ENCODE assay signal across 1 cellular context in genomic region chr6:25596928-25597818, GRCh38.
TF ChIP-seq lines count a peak whose summit lies in the region.

No MANE protein-coding gene starts in this region.

TF ChIP-seq in HepG2, 621 proteins besides CTCF, POLR2A, EP300 and RAD21 (continued from another document and continues in another):
- TF ChIP-seq ATAD3A (CRISPR knock-in tag; IDR thresholded peaks at IDR 0.05) (no peak), NCOA5 (CRISPR knock-in tag; IDR thresholded peaks at IDR 0.05) (no peak), MYC (CRISPR knock-in tag; IDR thresholded peaks at IDR 0.05; ENCODE audit: borderline replicate concordance) (no peak), ZBTB20 (CRISPR knock-in tag; IDR thresholded peaks at IDR 0.05; ENCODE audit: borderline replicate concordance, low read depth) (peak; percentile 83; the same call in 1 of the 2 replicates), SOX6 (IDR thresholded peaks at IDR 0.05) (no peak), SOX6 (CRISPR knock-in tag; IDR thresholded peaks at IDR 0.05) (peak; percentile 92), SNRNP70 (IDR thresholded peaks at IDR 0.05; ENCODE audit: low read depth, low read length) (no peak), RARA (CRISPR knock-in tag; IDR thresholded peaks at IDR 0.05) (peak; percentile 45), RCOR2 (CRISPR knock-in tag; IDR thresholded peaks at IDR 0.05) (peak; percentile 33; the same call in 1 of the 2 replicates), SPEN (CRISPR knock-in tag; IDR thresholded peaks at IDR 0.05; ENCODE audit: low read depth) (no peak), PHF21A (CRISPR knock-in tag; IDR thresholded peaks at IDR 0.05) (no peak), STAT6 (CRISPR knock-in tag; IDR thresholded peaks at IDR 0.05; ENCODE audit: borderline replicate concordance) (no peak), ZMAT3 (CRISPR knock-in tag; conservative IDR thresholded peaks at IDR 0.05) (no peak), GATAD1 (CRISPR knock-in tag; IDR thresholded peaks at IDR 0.05) (peak; percentile 35; the same call in 1 of the 2 replicates), REXO4 (CRISPR knock-in tag; IDR thresholded peaks at IDR 0.05; ENCODE audit: borderline replicate concordance) (no peak), FOXA3 (CRISPR knock-in tag; IDR thresholded peaks at IDR 0.05) (peak; percentile 94), SOX13 (IDR thresholded peaks at IDR 0.05) (no peak), SOX13 (CRISPR knock-in tag; conservative IDR thresholded peaks at IDR 0.05 in 1 of 2, IDR thresholded peaks at IDR 0.05 in 1 of 2) (peak in 1 of 2 experiments; percentile 94; a peak in 2 of 4 replicates), BCL6 (CRISPR knock-in tag; IDR thresholded peaks at IDR 0.05) (peak; percentile 73), SOX5 (CRISPR knock-in tag; IDR thresholded peaks at IDR 0.05; ENCODE audit: borderline replicate concordance) (peak; percentile 92; the same call in 1 of the 2 replicates), THAP11 (CRISPR knock-in tag; IDR thresholded peaks at IDR 0.05) (peak; percentile 42; the same call in 1 of the 2 replicates), FOXJ3 (CRISPR knock-in tag; IDR thresholded peaks at IDR 0.05; ENCODE audit: borderline replicate concordance) (peak; percentile 58; the same call in 1 of the 2 replicates), RXRB (CRISPR knock-in tag; IDR thresholded peaks at IDR 0.05; ENCODE audit: borderline replicate concordance) (peak; percentile 73), ZNF263 (CRISPR knock-in tag; IDR thresholded peaks at IDR 0.05) (no peak), ZNF639 (CRISPR knock-in tag; conservative IDR thresholded peaks at IDR 0.05) (no peak), ZNF546 (CRISPR knock-in tag; conservative IDR thresholded peaks at IDR 0.05) (no peak), PAF1 (CRISPR knock-in tag; IDR thresholded peaks at IDR 0.05) (no peak), RFX3 (CRISPR knock-in tag; IDR thresholded peaks at IDR 0.05) (no peak), GATAD2A (CRISPR knock-in tag; IDR thresholded peaks at IDR 0.05) (peak; percentile 93)
- TF ChIP-seq, protein P1, sequence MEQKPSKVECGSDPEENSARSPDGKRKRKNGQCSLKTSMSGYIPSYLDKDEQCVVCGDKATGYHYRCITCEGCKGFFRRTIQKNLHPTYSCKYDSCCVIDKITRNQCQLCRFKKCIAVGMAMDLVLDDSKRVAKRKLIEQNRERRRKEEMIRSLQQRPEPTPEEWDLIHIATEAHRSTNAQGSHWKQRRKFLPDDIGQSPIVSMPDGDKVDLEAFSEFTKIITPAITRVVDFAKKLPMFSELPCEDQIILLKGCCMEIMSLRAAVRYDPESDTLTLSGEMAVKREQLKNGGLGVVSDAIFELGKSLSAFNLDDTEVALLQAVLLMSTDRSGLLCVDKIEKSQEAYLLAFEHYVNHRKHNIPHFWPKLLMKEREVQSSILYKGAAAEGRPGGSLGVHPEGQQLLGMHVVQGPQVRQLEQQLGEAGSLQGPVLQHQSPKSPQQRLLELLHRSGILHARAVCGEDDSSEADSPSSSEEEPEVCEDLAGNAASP (CRISPR knock-in tag; IDR thresholded peaks at IDR 0.05; ENCODE audit: borderline replicate concordance) = 0 out of 2 replicates have a peak, but pooled peaks have one; percentile 12
- TF ChIP-seq, protein P2, sequence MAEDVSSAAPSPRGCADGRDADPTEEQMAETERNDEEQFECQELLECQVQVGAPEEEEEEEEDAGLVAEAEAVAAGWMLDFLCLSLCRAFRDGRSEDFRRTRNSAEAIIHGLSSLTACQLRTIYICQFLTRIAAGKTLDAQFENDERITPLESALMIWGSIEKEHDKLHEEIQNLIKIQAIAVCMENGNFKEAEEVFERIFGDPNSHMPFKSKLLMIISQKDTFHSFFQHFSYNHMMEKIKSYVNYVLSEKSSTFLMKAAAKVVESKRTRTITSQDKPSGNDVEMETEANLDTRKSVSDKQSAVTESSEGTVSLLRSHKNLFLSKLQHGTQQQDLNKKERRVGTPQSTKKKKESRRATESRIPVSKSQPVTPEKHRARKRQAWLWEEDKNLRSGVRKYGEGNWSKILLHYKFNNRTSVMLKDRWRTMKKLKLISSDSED (CRISPR knock-in tag; IDR thresholded peaks at IDR 0.05) = no peak
- TF ChIP-seq, protein P3, sequence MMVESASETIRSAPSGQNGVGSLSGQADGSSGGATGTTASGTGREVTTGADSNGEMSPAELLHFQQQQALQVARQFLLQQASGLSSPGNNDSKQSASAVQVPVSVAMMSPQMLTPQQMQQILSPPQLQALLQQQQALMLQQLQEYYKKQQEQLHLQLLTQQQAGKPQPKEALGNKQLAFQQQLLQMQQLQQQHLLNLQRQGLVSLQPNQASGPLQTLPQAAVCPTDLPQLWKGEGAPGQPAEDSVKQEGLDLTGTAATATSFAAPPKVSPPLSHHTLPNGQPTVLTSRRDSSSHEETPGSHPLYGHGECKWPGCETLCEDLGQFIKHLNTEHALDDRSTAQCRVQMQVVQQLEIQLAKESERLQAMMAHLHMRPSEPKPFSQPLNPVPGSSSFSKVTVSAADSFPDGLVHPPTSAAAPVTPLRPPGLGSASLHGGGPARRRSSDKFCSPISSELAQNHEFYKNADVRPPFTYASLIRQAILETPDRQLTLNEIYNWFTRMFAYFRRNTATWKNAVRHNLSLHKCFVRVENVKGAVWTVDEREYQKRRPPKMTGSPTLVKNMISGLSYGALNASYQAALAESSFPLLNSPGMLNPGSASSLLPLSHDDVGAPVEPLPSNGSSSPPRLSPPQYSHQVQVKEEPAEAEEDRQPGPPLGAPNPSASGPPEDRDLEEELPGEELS (CRISPR knock-in tag; IDR thresholded peaks at IDR 0.05) = peak; percentile 67
- TF ChIP-seq, protein P4, sequence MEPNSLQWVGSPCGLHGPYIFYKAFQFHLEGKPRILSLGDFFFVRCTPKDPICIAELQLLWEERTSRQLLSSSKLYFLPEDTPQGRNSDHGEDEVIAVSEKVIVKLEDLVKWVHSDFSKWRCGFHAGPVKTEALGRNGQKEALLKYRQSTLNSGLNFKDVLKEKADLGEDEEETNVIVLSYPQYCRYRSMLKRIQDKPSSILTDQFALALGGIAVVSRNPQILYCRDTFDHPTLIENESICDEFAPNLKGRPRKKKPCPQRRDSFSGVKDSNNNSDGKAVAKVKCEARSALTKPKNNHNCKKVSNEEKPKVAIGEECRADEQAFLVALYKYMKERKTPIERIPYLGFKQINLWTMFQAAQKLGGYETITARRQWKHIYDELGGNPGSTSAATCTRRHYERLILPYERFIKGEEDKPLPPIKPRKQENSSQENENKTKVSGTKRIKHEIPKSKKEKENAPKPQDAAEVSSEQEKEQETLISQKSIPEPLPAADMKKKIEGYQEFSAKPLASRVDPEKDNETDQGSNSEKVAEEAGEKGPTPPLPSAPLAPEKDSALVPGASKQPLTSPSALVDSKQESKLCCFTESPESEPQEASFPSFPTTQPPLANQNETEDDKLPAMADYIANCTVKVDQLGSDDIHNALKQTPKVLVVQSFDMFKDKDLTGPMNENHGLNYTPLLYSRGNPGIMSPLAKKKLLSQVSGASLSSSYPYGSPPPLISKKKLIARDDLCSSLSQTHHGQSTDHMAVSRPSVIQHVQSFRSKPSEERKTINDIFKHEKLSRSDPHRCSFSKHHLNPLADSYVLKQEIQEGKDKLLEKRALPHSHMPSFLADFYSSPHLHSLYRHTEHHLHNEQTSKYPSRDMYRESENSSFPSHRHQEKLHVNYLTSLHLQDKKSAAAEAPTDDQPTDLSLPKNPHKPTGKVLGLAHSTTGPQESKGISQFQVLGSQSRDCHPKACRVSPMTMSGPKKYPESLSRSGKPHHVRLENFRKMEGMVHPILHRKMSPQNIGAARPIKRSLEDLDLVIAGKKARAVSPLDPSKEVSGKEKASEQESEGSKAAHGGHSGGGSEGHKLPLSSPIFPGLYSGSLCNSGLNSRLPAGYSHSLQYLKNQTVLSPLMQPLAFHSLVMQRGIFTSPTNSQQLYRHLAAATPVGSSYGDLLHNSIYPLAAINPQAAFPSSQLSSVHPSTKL (CRISPR knock-in tag; IDR thresholded peaks at IDR 0.05) = peak; percentile 85
- TF ChIP-seq, protein P5, sequence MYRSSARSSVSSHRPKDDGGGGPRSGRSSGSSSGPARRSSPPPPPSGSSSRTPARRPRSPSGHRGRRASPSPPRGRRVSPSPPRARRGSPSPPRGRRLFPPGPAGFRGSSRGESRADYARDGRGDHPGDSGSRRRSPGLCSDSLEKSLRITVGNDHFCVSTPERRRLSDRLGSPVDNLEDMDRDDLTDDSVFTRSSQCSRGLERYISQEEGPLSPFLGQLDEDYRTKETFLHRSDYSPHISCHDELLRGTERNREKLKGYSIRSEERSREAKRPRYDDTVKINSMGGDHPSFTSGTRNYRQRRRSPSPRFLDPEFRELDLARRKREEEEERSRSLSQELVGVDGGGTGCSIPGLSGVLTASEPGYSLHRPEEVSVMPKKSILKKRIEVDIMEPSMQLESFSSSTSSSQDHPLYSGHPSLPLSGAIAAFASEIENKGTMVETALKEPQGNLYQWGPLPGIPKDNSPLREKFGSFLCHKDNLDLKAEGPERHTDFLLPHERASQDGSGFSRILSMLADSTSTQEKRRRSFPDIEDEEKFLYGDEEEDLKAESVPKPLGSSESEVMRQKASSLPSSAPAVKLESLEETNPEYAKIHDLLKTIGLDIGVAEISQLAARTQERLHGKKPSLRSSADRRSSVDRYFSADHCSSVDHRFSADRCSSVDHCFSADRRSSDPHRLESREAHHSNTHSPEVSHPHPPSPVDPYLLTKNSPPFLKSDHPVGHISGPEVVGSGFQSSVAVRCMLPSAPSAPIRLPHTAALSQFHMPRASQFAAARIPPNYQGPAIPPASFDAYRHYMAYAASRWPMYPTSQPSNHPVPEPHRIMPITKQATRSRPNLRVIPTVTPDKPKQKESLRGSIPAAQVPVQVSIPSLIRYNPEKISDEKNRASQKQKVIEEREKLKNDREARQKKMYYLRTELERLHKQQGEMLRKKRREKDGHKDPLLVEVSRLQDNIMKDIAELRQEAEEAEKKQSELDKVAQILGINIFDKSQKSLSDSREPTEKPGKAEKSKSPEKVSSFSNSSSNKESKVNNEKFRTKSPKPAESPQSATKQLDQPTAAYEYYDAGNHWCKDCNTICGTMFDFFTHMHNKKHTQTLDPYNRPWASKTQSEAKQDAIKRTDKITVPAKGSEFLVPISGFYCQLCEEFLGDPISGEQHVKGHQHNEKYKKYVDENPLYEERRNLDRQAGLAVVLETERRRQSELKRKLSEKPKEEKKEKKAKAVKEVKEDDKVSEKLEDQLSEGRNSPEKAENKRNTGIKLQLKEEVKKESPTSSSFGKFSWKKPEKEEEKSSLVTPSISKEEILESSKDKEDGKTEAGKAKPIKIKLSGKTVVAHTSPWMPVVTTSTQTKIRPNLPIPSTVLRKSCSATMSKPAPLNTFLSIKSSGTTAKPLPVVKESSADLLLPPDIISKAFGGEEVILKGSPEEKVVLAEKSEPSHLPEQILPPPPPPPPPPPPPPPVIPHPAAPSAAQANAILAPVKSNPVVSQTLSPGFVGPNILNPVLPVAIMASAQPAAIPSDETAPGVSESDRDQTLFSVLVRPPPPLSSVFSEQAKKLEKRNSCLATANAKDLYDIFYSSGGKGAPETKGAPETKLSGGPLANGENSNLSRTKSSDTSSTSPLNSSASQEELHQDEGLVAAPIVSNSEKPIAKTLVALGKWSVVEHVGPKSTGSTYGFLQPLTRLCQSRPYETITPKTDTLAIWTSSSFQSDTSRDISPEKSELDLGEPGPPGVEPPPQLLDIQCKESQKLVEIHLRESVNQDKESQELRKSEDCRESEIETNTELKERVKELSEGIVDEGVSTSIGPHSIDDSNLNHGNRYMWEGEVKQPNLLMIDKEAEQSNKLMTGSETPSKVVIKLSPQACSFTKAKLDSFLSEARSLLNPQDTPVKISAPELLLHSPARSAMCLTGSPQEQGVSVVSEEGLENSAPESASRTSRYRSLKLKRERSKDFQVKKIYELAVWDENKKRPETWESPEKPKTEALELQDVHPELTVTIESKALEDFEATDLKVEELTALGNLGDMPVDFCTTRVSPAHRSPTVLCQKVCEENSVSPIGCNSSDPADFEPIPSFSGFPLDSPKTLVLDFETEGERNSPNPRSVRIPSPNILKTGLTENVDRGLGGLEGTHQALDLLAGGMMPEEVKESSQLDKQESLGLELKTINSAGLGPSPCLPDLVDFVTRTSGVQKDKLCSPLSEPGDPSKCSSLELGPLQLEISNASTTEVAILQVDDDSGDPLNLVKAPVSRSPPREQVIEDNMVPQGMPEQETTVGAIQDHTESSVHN (CRISPR knock-in tag; IDR thresholded peaks at IDR 0.05) = no peak
- TF ChIP-seq, protein P6, sequence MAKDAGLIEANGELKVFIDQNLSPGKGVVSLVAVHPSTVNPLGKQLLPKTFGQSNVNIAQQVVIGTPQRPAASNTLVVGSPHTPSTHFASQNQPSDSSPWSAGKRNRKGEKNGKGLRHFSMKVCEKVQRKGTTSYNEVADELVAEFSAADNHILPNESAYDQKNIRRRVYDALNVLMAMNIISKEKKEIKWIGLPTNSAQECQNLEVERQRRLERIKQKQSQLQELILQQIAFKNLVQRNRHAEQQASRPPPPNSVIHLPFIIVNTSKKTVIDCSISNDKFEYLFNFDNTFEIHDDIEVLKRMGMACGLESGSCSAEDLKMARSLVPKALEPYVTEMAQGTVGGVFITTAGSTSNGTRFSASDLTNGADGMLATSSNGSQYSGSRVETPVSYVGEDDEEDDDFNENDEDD (CRISPR knock-in tag; IDR thresholded peaks at IDR 0.05; ENCODE audit: borderline replicate concordance) = no peak
- TF ChIP-seq, protein P7, sequence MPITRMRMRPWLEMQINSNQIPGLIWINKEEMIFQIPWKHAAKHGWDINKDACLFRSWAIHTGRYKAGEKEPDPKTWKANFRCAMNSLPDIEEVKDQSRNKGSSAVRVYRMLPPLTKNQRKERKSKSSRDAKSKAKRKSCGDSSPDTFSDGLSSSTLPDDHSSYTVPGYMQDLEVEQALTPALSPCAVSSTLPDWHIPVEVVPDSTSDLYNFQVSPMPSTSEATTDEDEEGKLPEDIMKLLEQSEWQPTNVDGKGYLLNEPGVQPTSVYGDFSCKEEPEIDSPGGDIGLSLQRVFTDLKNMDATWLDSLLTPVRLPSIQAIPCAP (CRISPR knock-in tag; IDR thresholded peaks at IDR 0.05; ENCODE audit: low read depth) = no peak
